9 cellular contexts compared by ENCODE assay signal in genomic region chr5:6631441-6631840, GRCh38. TPM values are rescaled to one million over a fixed set of nuclear protein-coding genes. Genes with fewer than 3 reads are reported as not detected.
DNase-seq lines count a peak whose midpoint lies in the region; ATAC-seq and TF ChIP-seq lines count a peak whose summit lies in the region.
"Had no signal": no experiment of that assay in that cellular context is flagged by ENCODE, and none has a peak within 500 bp of the region (broad histone marks: within the 10 kb centered on the region; RNA-seq: fewer than 3 reads in every experiment).

No MANE protein-coding gene starts in this region.

- H3K36me3 ChIP-seq in cardiac muscle cell: peaks cover 23% of the 10 kb centered on the region
- H3K36me3 ChIP-seq in right atrium auricular region: peaks cover 20% of the 10 kb centered on the region

- H3K27ac ChIP-seq in cardiac muscle cell (no peak overlapping the region), right atrium auricular region (no peak overlapping the region)

- H3K9me3 ChIP-seq in cardiac muscle cell (ENCODE audit: low read depth) (no peaks in the 10 kb centered on the region), right atrium auricular region (no peaks in the 10 kb centered on the region)

- H3K4me1 ChIP-seq in cardiac muscle cell (ENCODE audit: low read depth) (peaks cover 6% of the 10 kb centered on the region), right atrium auricular region (peaks cover 0 to 26% of the 10 kb centered on the region in 2 donors)

- ATAC-seq in HG03025 (IDR thresholded peaks at IDR 0.05; ENCODE audit: low FRiP score, unreplicated experiment) (no peak), left cardiac atrium (no peak)

- DNase-seq in cardiac muscle cell (ENCODE audit: low read depth in 1 of 2, low spot score in 1 of 2): peak in 1 of 2 donors; percentile 44
- DNase-seq in right atrium auricular region (ENCODE audit: low spot score): no peak
- no peak for DNase-seq in fibroblast of villous mesenchyme (ENCODE audit: low read depth)
- no peak for DNase-seq in type B pancreatic cell (ENCODE audit: extremely low spot score, unreplicated experiment)
- no peak for DNase-seq in left cardiac atrium
- no peak for DNase-seq in HK-2 (ENCODE audit: unreplicated experiment)
- DNase-seq: NCI-H2081 treated with DMSO at 0.1 percent for 48 hours had no signal

- H3K36me3 Mint-ChIP-seq in type B pancreatic cell: peaks cover 26% of the 10 kb centered on the region

- no peaks in the 10 kb centered on the region for H3K27me3 Mint-ChIP-seq in type B pancreatic cell

- peak overlapping the region; percentile 100 for H3K4me3 Mint-ChIP-seq in type B pancreatic cell

- no peaks in the 10 kb centered on the region for H3K27me3 ChIP-seq in cardiac muscle cell
- H3K27me3 ChIP-seq in right atrium auricular region: no peaks in the 10 kb centered on the region

- H3K4me3 ChIP-seq in cardiac muscle cell: peak overlapping the region; percentile 59
- H3K4me3 ChIP-seq in right atrium auricular region: no peak overlapping the region
- peak overlapping the region; percentile 94 for H3K4me3 ChIP-seq in WI38 (ENCODE audit: low read depth, low read length)
- peak overlapping the region; percentile 89 for H3K4me3 ChIP-seq in fibroblast of villous mesenchyme (ENCODE audit: low read depth, low read length)

- no peaks in the 10 kb centered on the region for H3K9me3 Mint-ChIP-seq in type B pancreatic cell

- TF ChIP-seq CTCF in cardiac muscle cell (IDR thresholded peaks at IDR 0.05; ENCODE audit: low read depth, low read length) (no peak), right atrium auricular region (IDR thresholded peaks at IDR 0.05) (no peak), WI38 (IDR thresholded peaks at IDR 0.05; ENCODE audit: low read depth, low read length) (no peak), fibroblast of villous mesenchyme (IDR thresholded peaks at IDR 0.05; ENCODE audit: insufficient read depth, low read depth, low read length) (no peak), type B pancreatic cell (conservative IDR thresholded peaks at IDR 0.05) (no peak)

- H3K4me1 Mint-ChIP-seq in type B pancreatic cell (ENCODE audit: unreplicated experiment): peaks cover 21% of the 10 kb centered on the region

- H3K27ac Mint-ChIP-seq in type B pancreatic cell: peak overlapping the region; percentile 96

- intact Hi-C loops in left cardiac atrium (cut with DNase I): loop anchor here in 1 of 2 donors (5.0 kb wide), 2 partner anchors 81 to 116 kb away; partner anchors contain the start of gene TENT4A

RNA-seq across cellular contexts. Expression of gene NSUN2, which starts 1.4 kb away (rescaled TPM):
- 23.9 and 37.7 TPM in 2 replicates for total RNA-seq in cardiac muscle cell
- polyA plus RNA-seq in cardiac muscle cell: 47.2 and 58.7 TPM in 2 replicates
- 10 to 100 TPM; 21.2 to 21.4 TPM for total RNA-seq in right atrium auricular region
- total RNA-seq in fibroblast of villous mesenchyme: 39.9 and 46.2 TPM in 2 replicates
- 59.8 and 63.4 TPM in 2 replicates for total RNA-seq in type B pancreatic cell (ENCODE audit: low replicate concordance)
- total RNA-seq in left cardiac atrium: 10 to 100 TPM; 23.2 to 29.3 TPM

RNA-seq across cellular contexts. Expression of gene SRD5A1, which starts 1.8 kb away (rescaled TPM):
- 29.9 and 52.8 TPM in 2 replicates for total RNA-seq in cardiac muscle cell
- polyA plus RNA-seq in cardiac muscle cell: 20.1 and 24.4 TPM in 2 replicates
- total RNA-seq in right atrium auricular region: 1 to 10 TPM in 1 of 2 donors, under 1 TPM in 1; 0.67 to 1.2 TPM
- 7.1 and 7.3 TPM in 2 replicates for total RNA-seq in fibroblast of villous mesenchyme
- 17.2 and 23.1 TPM in 2 replicates for total RNA-seq in type B pancreatic cell (ENCODE audit: low replicate concordance)
- 1 to 10 TPM; 2.0 to 2.2 TPM for total RNA-seq in left cardiac atrium

Comparison
In these comparisons a context has a peak if more than half of its experiments do, and no peak if none do; other contexts are left out.
1. H3K4me3 ChIP-seq: peak in cardiac muscle cell (single experiment), WI38 (single experiment) and fibroblast of villous mesenchyme (single experiment); none in right atrium auricular region (0 of 2).